ENCODE assay signal across 1 cellular context in genomic region chr14:103724116-103724515, GRCh38.
TF ChIP-seq lines count a peak whose summit lies in the region.

No MANE protein-coding gene starts in this region.

TF ChIP-seq in HepG2, 621 proteins besides CTCF, POLR2A, EP300 and RAD21 (continued from another document):
- TF ChIP-seq ZNF281 (CRISPR knock-in tag; IDR thresholded peaks at IDR 0.05; ENCODE audit: borderline replicate concordance), result no peak
